In genomic region chr6:64280569-64280968, GRCh38 we compare ENCODE assay signal across 8 cellular contexts.
DNase-seq lines count a peak whose midpoint lies in the region; ATAC-seq and TF ChIP-seq lines count a peak whose summit lies in the region.

No MANE protein-coding gene starts in this region.

- peaks cover 23% of the 10 kb centered on the region for H3K9me3 Mint-ChIP-seq in endodermal cell
- H3K9me3 Mint-ChIP-seq in T-cell = peaks cover 9 to 12% (median 9%) of the 10 kb centered on the region in 3 donors

- H3K4me1 ChIP-seq in endodermal cell (ENCODE audit: control insufficient read depth, insufficient read depth, low read length) (no peaks in the 10 kb centered on the region), psoas muscle (no peaks in the 10 kb centered on the region), aorta (ENCODE audit: control insufficient read depth in 1 of 2, insufficient read depth in 2 of 2, low read length in 2 of 2) (no peaks in the 10 kb centered on the region)

- no peaks in the 10 kb centered on the region for H3K27me3 ChIP-seq in endodermal cell (ENCODE audit: control insufficient read depth, insufficient read depth, low read length, poor library complexity, severe bottlenecking)
- no peaks in the 10 kb centered on the region for H3K27me3 ChIP-seq in psoas muscle (ENCODE audit: insufficient read depth in 3 of 3, low read length in 2 of 3)
- H3K27me3 ChIP-seq in aorta (ENCODE audit: control insufficient read depth in 1 of 2, insufficient read depth in 2 of 2, low read length in 1 of 2) = no peaks in the 10 kb centered on the region

- no peak overlapping the region for H3K4me3 ChIP-seq in endodermal cell (ENCODE audit: low read length)
- H3K4me3 ChIP-seq in psoas muscle = no peak overlapping the region
- no peak overlapping the region for H3K4me3 ChIP-seq in aorta (ENCODE audit: low read length in 2 of 2)

- CTCF ChIA-PET in T-cell (lab: Charles Lee) = no interaction called here

- no peak overlapping the region for H3K9ac ChIP-seq in endodermal cell (ENCODE audit: extremely low read depth, low read length, poor library complexity, severe bottlenecking)

- H3K9me3 ChIP-seq in endodermal cell (ENCODE audit: control insufficient read depth, low read length) = peaks cover 14% of the 10 kb centered on the region
- no peaks in the 10 kb centered on the region for H3K9me3 ChIP-seq in psoas muscle
- H3K9me3 ChIP-seq in aorta (ENCODE audit: control insufficient read depth, low read length) = peaks cover 2% of the 10 kb centered on the region

- TF ChIP-seq CTCF in endodermal cell (conservative IDR thresholded peaks at IDR 0.05) = peak; percentile 67
- TF ChIP-seq CTCF in psoas muscle (IDR thresholded peaks at IDR 0.05) = peak; percentile 12

- WGBS in endodermal cell (ENCODE audit: insufficient coverage in 1 of 2, insufficient read length in 1 of 2), 2 experiments = no CpG with 5 or more reads among the region's 1 CpG
- WGBS in psoas muscle, 3 donors = 49 to 65% (median 55%) methylated on average over 1 of the region's 1 CpG
- 22 to 39% methylated on average over 1 of the region's 1 CpG for WGBS in aorta, 2 donors

- no peak overlapping the region for H3K4me3 Mint-ChIP-seq in endodermal cell
- no peak overlapping the region for H3K4me3 Mint-ChIP-seq in T-cell

- intact Hi-C loops in psoas muscle (cut with DNase I) (no loop called here), aorta (cut with DNase I) (no loop called here)

- H3K36me3 ChIP-seq in endodermal cell (ENCODE audit: control insufficient read depth, insufficient read depth, low read length) = no peaks in the 10 kb centered on the region
- H3K36me3 ChIP-seq in psoas muscle (ENCODE audit: insufficient read depth in 1 of 2, low read depth in 1 of 2) = no peaks in the 10 kb centered on the region
- H3K36me3 ChIP-seq in aorta (ENCODE audit: control insufficient read depth in 1 of 2, insufficient read depth in 2 of 2, low read length in 1 of 2) = no peaks in the 10 kb centered on the region

- peak; percentile 31 to 69 for DNase-seq in NCI-H2081 (lab: John Stamatoyannopoulos, UW)
- no peak for DNase-seq in NCI-H2081 treated with DMSO at 0.1 percent for 48 hours (lab: John Stamatoyannopoulos, UW)
- DNase-seq in NCI-H345 (lab: John Stamatoyannopoulos, UW) = peak; percentile 35
- DNase-seq in endodermal cell = peak; percentile 56
- DNase-seq in psoas muscle = no peak
- DNase-seq in aorta = no peak
- DNase-seq in T-cell = no peak

- no peak overlapping the region for H3K27ac ChIP-seq in endodermal cell (ENCODE audit: low read depth, low read length)
- H3K27ac ChIP-seq in psoas muscle = no peak overlapping the region
- H3K27ac ChIP-seq in aorta (ENCODE audit: low read depth in 1 of 2, low read length in 2 of 2) = no peak overlapping the region

- no peak overlapping the region for H3K27ac Mint-ChIP-seq in endodermal cell
- no peak overlapping the region for H3K27ac Mint-ChIP-seq in T-cell

- POLR2A ChIA-PET in T-cell (lab: Charles Lee) = no interaction called here

- H3K4me1 Mint-ChIP-seq in endodermal cell = no peaks in the 10 kb centered on the region
- H3K4me1 Mint-ChIP-seq in T-cell = no peaks in the 10 kb centered on the region

- ATAC-seq in psoas muscle = no peak
- no peak for ATAC-seq in aorta (ENCODE audit: low FRiP score)
- ATAC-seq in T-cell (replicated peaks in 1 of 4) = no peak
- ATAC-seq in GM21381 (IDR thresholded peaks at IDR 0.05; ENCODE audit: unreplicated experiment) = no peak

- H3K36me3 Mint-ChIP-seq in endodermal cell (ENCODE audit: low read depth) (no peaks in the 10 kb centered on the region), T-cell (no peaks in the 10 kb centered on the region)

- H3K27me3 Mint-ChIP-seq in endodermal cell (ENCODE audit: insufficient read depth) (no peaks in the 10 kb centered on the region), T-cell (no peaks in the 10 kb centered on the region)

Comparison
In these comparisons a context has a peak if more than half of its experiments do, and no peak if none do; other contexts are left out.
1. DNase-seq: peak in NCI-H2081 (2 of 2), NCI-H345 (single experiment) and endodermal cell (single experiment); none in NCI-H2081 treated with DMSO at 0.1 percent for 48 hours (single experiment), psoas muscle (0 of 2), aorta (0 of 2) and T-cell (0 of 34).